ENCODE assay signal across 10 cellular contexts in the genomic region with DNA sequence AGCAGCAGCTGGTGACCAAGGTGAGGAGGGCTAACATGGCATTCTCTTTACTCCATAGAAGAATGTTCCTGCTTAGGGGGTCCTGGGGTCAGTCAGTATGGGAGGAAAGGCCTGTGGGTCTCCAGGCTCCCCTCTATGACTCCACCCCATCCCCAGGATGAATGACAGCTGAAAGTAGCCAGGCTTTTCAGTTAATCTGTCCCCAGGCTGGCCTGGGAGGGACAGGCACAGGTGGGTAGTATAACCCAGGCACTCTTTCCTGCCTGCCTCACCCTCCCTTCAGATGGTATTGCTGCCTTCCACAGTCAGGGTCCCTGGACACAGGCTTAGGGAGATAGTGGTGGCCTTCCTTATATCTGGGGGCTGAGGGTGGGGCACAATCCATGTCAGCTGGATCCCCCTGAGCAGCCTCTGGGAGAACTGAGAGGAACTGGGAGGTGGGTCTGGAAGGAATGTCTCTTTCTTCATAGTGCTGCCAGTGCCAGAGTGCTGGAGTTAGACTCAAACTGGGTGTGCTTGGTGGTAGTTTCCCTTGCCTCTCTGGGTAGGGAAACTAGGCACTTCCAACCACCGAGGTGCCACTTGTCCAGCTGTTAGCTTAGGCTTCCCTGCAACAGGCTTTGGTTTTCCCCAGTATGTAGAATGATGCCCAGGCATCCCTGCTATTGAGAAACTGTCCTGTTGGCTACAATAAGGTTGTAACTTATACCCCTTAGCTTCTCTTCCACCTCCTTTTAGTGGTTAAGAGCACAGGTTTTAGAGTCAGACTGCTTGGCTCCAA. TPM values are rescaled to one million over a fixed set of nuclear protein-coding genes. Genes with fewer than 3 reads are reported as not detected.
A peak's percentile ranks its signal among the peaks of the same experiment; 100 is the strongest.
DNase-seq lines count a peak whose midpoint lies in the region; ATAC-seq and TF ChIP-seq lines count a peak whose summit lies in the region.
"Had no signal": no experiment of that assay in that cellular context is flagged by ENCODE, and none has a peak within 500 bp of the region (broad histone marks: within the 10 kb centered on the region; RNA-seq: fewer than 3 reads in every experiment).

No MANE protein-coding gene starts in this region.

- TF ChIP-seq CTCF in prostate gland (IDR thresholded peaks at IDR 0.05), result no peak

- intact Hi-C loops in CD4-positive, alpha-beta memory T cell (cut with micrococcal nuclease), result no loop called here
- intact Hi-C loops in naive thymus-derived CD4-positive, alpha-beta T cell (cut with micrococcal nuclease), result no loop called here
- intact Hi-C loops in prostate gland (cut with DNase I), result no loop called here

- no peaks in the 10 kb centered on the region for H3K9me3 Mint-ChIP-seq in CD4-positive, alpha-beta memory T cell
- H3K9me3 Mint-ChIP-seq in naive thymus-derived CD4-positive, alpha-beta T cell, result no peaks in the 10 kb centered on the region

- H3K27me3 Mint-ChIP-seq in CD4-positive, alpha-beta memory T cell, result no peaks in the 10 kb centered on the region
- H3K27me3 Mint-ChIP-seq in naive thymus-derived CD4-positive, alpha-beta T cell, result no peaks in the 10 kb centered on the region

- H3K27ac ChIP-seq in CD4-positive, alpha-beta memory T cell (ENCODE audit: low read depth, low read length), result no peak overlapping the region
- H3K27ac ChIP-seq in naive thymus-derived CD4-positive, alpha-beta T cell (ENCODE audit: low read depth, low read length), result peak overlapping the region; percentile 26
- no peak overlapping the region for H3K27ac ChIP-seq in prostate gland
- H3K27ac ChIP-seq: C4-2B had no signal

- DNase-seq in CD4-positive, alpha-beta memory T cell, result no peak
- DNase-seq in adipocyte (ENCODE audit: low read depth) (no peak), occipital lobe (lab: John Stamatoyannopoulos, UW) (no peak), prostate gland (ENCODE audit: low spot score) (no peak), germinal center (ENCODE audit: low spot score) (no peak)
- DNase-seq in naive thymus-derived CD4-positive, alpha-beta T cell, result no peak
- no peak for DNase-seq in stimulated activated naive CD4-positive, alpha-beta T cell (lab: John Stamatoyannopoulos, UW)
- DNase-seq: NK-92 treated with Interleukin-12 subunit alpha and Interleukin-12 subunit beta, amount 100 ng/mL, for 24 hours had no signal

- peaks cover 59 to 97% (median 83%) of the 10 kb centered on the region in 4 donors for H3K4me1 Mint-ChIP-seq in CD4-positive, alpha-beta memory T cell
- H3K4me1 Mint-ChIP-seq in naive thymus-derived CD4-positive, alpha-beta T cell, result peaks cover 63 to 96% (median 88%) of the 10 kb centered on the region in 7 donors

- 82% methylated on average over 1 of the region's 1 CpG for WGBS in prostate gland

- no peaks in the 10 kb centered on the region for H3K36me3 ChIP-seq in CD4-positive, alpha-beta memory T cell (ENCODE audit: insufficient read depth, low read length)
- H3K36me3 ChIP-seq in adipocyte (ENCODE audit: control insufficient read depth, insufficient read depth, low read length, severe bottlenecking) (no peaks in the 10 kb centered on the region), prostate gland (no peaks in the 10 kb centered on the region)
- H3K36me3 ChIP-seq in naive thymus-derived CD4-positive, alpha-beta T cell (ENCODE audit: control insufficient read depth in 2 of 3, insufficient read depth in 3 of 3, low read length in 3 of 3), result no peaks in the 10 kb centered on the region

- CTCF ChIA-PET in CD4-positive, alpha-beta memory T cell (lab: Charles Lee; ENCODE audit: partially characterized antibody), result no interaction called here
- CTCF ChIA-PET in naive thymus-derived CD4-positive, alpha-beta T cell (lab: Charles Lee), result no interaction called here

- ATAC-seq in HG02571 (IDR thresholded peaks at IDR 0.05; ENCODE audit: unreplicated experiment), result peak; percentile 12
- ATAC-seq in naive thymus-derived CD4-positive, alpha-beta T cell, result no peak

- peaks cover 96% of the 10 kb centered on the region for H3K4me1 ChIP-seq in CD4-positive, alpha-beta memory T cell (ENCODE audit: insufficient read depth, low read length)
- H3K4me1 ChIP-seq in adipocyte (ENCODE audit: control insufficient read depth, insufficient read depth, low read length), result peaks cover 73% of the 10 kb centered on the region
- H3K4me1 ChIP-seq in naive thymus-derived CD4-positive, alpha-beta T cell (ENCODE audit: control insufficient read depth in 2 of 2, insufficient read depth in 2 of 2, low read length in 2 of 2), result peaks cover 27 to 75% of the 10 kb centered on the region in 2 donors
- peaks cover 4% of the 10 kb centered on the region for H3K4me1 ChIP-seq in prostate gland (replicated peaks)

- peak overlapping the region; percentile 11 for H3K9ac ChIP-seq in adipocyte (ENCODE audit: low read length)

- H3K4me3 Mint-ChIP-seq in CD4-positive, alpha-beta memory T cell, result peak overlapping the region in 3 of 8 donors; percentile 17 to 53 (median 24)
- H3K4me3 Mint-ChIP-seq in naive thymus-derived CD4-positive, alpha-beta T cell, result peak overlapping the region in 7 of 10 donors; percentile 7 to 43 (median 38)

- no peak overlapping the region for H3K4me3 ChIP-seq in CD4-positive, alpha-beta memory T cell (ENCODE audit: low read length in 2 of 2)
- H3K4me3 ChIP-seq in adipocyte (ENCODE audit: low read length), result no peak overlapping the region
- H3K4me3 ChIP-seq in naive thymus-derived CD4-positive, alpha-beta T cell (ENCODE audit: low read length), result no peak overlapping the region
- no peak overlapping the region for H3K4me3 ChIP-seq in prostate gland

- no peak for TF ChIP-seq POLR2A in prostate gland (IDR thresholded peaks at IDR 0.05)

- no peaks in the 10 kb centered on the region for H3K9me3 ChIP-seq in CD4-positive, alpha-beta memory T cell (ENCODE audit: control insufficient read depth in 1 of 2, low read length in 2 of 2)
- H3K9me3 ChIP-seq in adipocyte (ENCODE audit: control insufficient read depth, low read length) (no peaks in the 10 kb centered on the region), prostate gland (no peaks in the 10 kb centered on the region)
- no peaks in the 10 kb centered on the region for H3K9me3 ChIP-seq in naive thymus-derived CD4-positive, alpha-beta T cell (ENCODE audit: control insufficient read depth in 2 of 3, low read length in 3 of 3)

- peak overlapping the region; percentile 53 to 85 (median 81) for H3K27ac Mint-ChIP-seq in CD4-positive, alpha-beta memory T cell
- H3K27ac Mint-ChIP-seq in naive thymus-derived CD4-positive, alpha-beta T cell, result peak overlapping the region in 8 of 9 donors; percentile 57 to 88 (median 80)

- no peaks in the 10 kb centered on the region for H3K27me3 ChIP-seq in CD4-positive, alpha-beta memory T cell (ENCODE audit: insufficient read depth, low read length)
- no peaks in the 10 kb centered on the region for H3K27me3 ChIP-seq in adipocyte (replicated peaks; ENCODE audit: control insufficient read depth, insufficient read depth, low read length)
- no peaks in the 10 kb centered on the region for H3K27me3 ChIP-seq in naive thymus-derived CD4-positive, alpha-beta T cell (ENCODE audit: control insufficient read depth in 2 of 2, insufficient read depth in 2 of 2, low read length in 2 of 2)
- H3K27me3 ChIP-seq in prostate gland (replicated peaks; ENCODE audit: insufficient read depth), result no peaks in the 10 kb centered on the region

- POLR2A ChIA-PET in CD4-positive, alpha-beta memory T cell (lab: Charles Lee; ENCODE audit: partially characterized antibody), result no interaction called here
- POLR2A ChIA-PET in naive thymus-derived CD4-positive, alpha-beta T cell (lab: Charles Lee), result interaction anchor here (0.7 kb wide), 1 partner anchor 23 kb away, joined by 3 read pairs; no protein-coding TSS in a partner anchor

- peaks cover 0 to 3% of the 10 kb centered on the region in 2 donors for H3K36me3 Mint-ChIP-seq in CD4-positive, alpha-beta memory T cell
- peaks cover 0 to under 1% (median 0%) of the 10 kb centered on the region in 5 donors for H3K36me3 Mint-ChIP-seq in naive thymus-derived CD4-positive, alpha-beta T cell

RNA-seq across cellular contexts. Expression of a gene that starts 27.8 kb away (rescaled TPM):
- total RNA-seq in CD4-positive, alpha-beta memory T cell, result 100 to 1,000 TPM; 152 to 159 TPM
- 10 to 100 TPM in 1 of 2 donors, 1 to 10 TPM in 1; 6.0 to 28.8 TPM for polyA plus RNA-seq in CD4-positive, alpha-beta memory T cell
- total RNA-seq in naive thymus-derived CD4-positive, alpha-beta T cell, result 100 to 1,000 TPM; 127 to 217 (median 176) TPM
- 10 to 100 TPM; 12.2 to 28.0 TPM for polyA plus RNA-seq in naive thymus-derived CD4-positive, alpha-beta T cell
- total RNA-seq in occipital lobe (37.4 TPM), prostate gland (100 to 1,000 TPM in 1 of 2 donors, 10 to 100 TPM in 1; 83.9 to 163 TPM)
